In the genomic region with DNA sequence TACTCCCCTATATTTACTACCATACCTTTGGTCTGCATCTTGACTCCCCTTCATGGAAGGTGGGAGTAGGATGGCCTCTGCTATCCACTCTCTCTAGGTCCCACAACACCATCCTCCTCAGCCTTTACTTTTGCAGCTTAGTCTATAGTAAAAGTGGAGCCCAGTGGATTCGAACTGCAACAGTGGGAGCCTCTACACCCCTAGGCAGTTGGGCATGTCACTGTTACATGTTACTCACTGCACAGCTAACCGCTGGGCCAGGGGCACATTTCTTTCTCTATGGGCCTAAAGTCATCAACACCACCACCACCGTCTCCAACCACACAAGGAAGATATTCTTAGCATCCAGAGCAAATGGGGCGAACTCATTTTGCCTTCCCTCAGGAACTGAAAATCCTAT, we compare ENCODE assay signal across 21 cellular contexts.
A peak's percentile ranks its signal among the peaks of the same experiment; 100 is the strongest.
DNase-seq lines count a peak whose midpoint lies in the region; ATAC-seq, FAIRE-seq and TF ChIP-seq lines count a peak whose summit lies in the region.
"Had no signal": no experiment of that assay in that cellular context is flagged by ENCODE, and none has a peak within 500 bp of the region (broad histone marks: within the 10 kb centered on the region; RNA-seq: fewer than 3 reads in every experiment).

No MANE protein-coding gene starts in this region.

- peaks cover 52% of the 10 kb centered on the region for H3K4me1 ChIP-seq in CD4-positive, alpha-beta memory T cell (ENCODE audit: insufficient read depth, low read length)
- H3K4me1 ChIP-seq in psoas muscle = peaks cover 8% of the 10 kb centered on the region

- H3K9me3 ChIP-seq in CD4-positive, alpha-beta memory T cell (ENCODE audit: control insufficient read depth in 1 of 2, low read length in 2 of 2) = no peaks in the 10 kb centered on the region
- H3K9me3 ChIP-seq in psoas muscle = no peaks in the 10 kb centered on the region
- H3K9me3 ChIP-seq: thoracic aorta had no signal

- DNase-seq in T-helper 1 cell = no peak
- DNase-seq in CD4-positive, alpha-beta memory T cell = no peak
- DNase-seq in activated naive CD8-positive, alpha-beta T cell treated with anti-CD3 and anti-CD28 coated beads for 36 hours = no peak
- DNase-seq in natural killer cell = peak; percentile 53
- DNase-seq in psoas muscle = no peak
- DNase-seq in NCI-H69 (lab: John Stamatoyannopoulos, UW) = no peak
- no peak for DNase-seq in HTR-8/SVneo (ENCODE audit: insufficient read length, low spot score)
- DNase-seq: AML-193, Calu3, dorsolateral prefrontal cortex, erythroblast, left colon, midbrain, NCI-H187, NCI-H2227 treated with DMSO at 0.1 percent for 48 hours, PC-9, T1000 had no signal

- H3K27ac Mint-ChIP-seq in T-helper 1 cell treated with Interleukin-12 subunit alpha and Interleukin-12 subunit beta and Interleukin-4 antibody, amounts not matched to agents 30 μg/mL and 1 μg/mL, for 36 hours = peak overlapping the region; percentile 71
- H3K27ac Mint-ChIP-seq in CD4-positive, alpha-beta memory T cell = peak overlapping the region; percentile 30 to 87 (median 60)
- peak overlapping the region; percentile 7 for H3K27ac Mint-ChIP-seq in activated naive CD8-positive, alpha-beta T cell treated with anti-CD3 and anti-CD28 coated beads for 36 hours
- H3K27ac Mint-ChIP-seq in natural killer cell = peak overlapping the region; percentile 89 to 94

- H3K27me3 Mint-ChIP-seq in T-helper 1 cell treated with Interleukin-12 subunit alpha and Interleukin-12 subunit beta and Interleukin-4 antibody, amounts not matched to agents 30 μg/mL and 1 μg/mL, for 36 hours (ENCODE audit: low read depth) = no peaks in the 10 kb centered on the region
- no peaks in the 10 kb centered on the region for H3K27me3 Mint-ChIP-seq in CD4-positive, alpha-beta memory T cell
- no peaks in the 10 kb centered on the region for H3K27me3 Mint-ChIP-seq in activated naive CD8-positive, alpha-beta T cell treated with anti-CD3 and anti-CD28 coated beads for 36 hours
- no peaks in the 10 kb centered on the region for H3K27me3 Mint-ChIP-seq in natural killer cell (ENCODE audit: low read depth in 2 of 2)

- WGBS in psoas muscle, 3 donors = 69 to 86% (median 80%) methylated on average over 4 of the region's 4 CpGs

- peaks cover 7% of the 10 kb centered on the region for H3K9me3 Mint-ChIP-seq in T-helper 1 cell treated with Interleukin-12 subunit alpha and Interleukin-12 subunit beta and Interleukin-4 antibody, amounts not matched to agents 30 μg/mL and 1 μg/mL, for 36 hours
- H3K9me3 Mint-ChIP-seq in CD4-positive, alpha-beta memory T cell = peaks cover 0 to 2% (median 0%) of the 10 kb centered on the region in 8 donors
- H3K9me3 Mint-ChIP-seq in activated naive CD8-positive, alpha-beta T cell treated with anti-CD3 and anti-CD28 coated beads for 36 hours = peaks cover 6% of the 10 kb centered on the region
- H3K9me3 Mint-ChIP-seq in natural killer cell = peaks cover 0 to 2% of the 10 kb centered on the region in 2 donors

- intact Hi-C loops in CD4-positive, alpha-beta memory T cell (cut with micrococcal nuclease) = loop anchor here (5.0 kb wide), 1 partner anchor 42 kb away; no protein-coding TSS in a partner anchor
- intact Hi-C loops in natural killer cell (cut with micrococcal nuclease) = loop anchor here (2.0 kb wide), 1 partner anchor 23 kb away; no protein-coding TSS in a partner anchor
- intact Hi-C loops in psoas muscle (cut with DNase I) = no loop called here

- FAIRE-seq in HTR-8/SVneo (lab: Jason Lieb, UNC) = no peak

- peak in 2 of 3 donors; percentile 21 for ATAC-seq in natural killer cell
- ATAC-seq in psoas muscle = no peak
- ATAC-seq: left colon had no signal

- H3K36me3 ChIP-seq in CD4-positive, alpha-beta memory T cell (ENCODE audit: insufficient read depth, low read length) = no peaks in the 10 kb centered on the region
- no peaks in the 10 kb centered on the region for H3K36me3 ChIP-seq in psoas muscle (ENCODE audit: insufficient read depth in 1 of 2, low read depth in 1 of 2)
- H3K36me3 ChIP-seq: SJSA1, thoracic aorta had no signal

- H3K27me3 ChIP-seq in CD4-positive, alpha-beta memory T cell (ENCODE audit: insufficient read depth, low read length) = no peaks in the 10 kb centered on the region
- no peaks in the 10 kb centered on the region for H3K27me3 ChIP-seq in psoas muscle (ENCODE audit: insufficient read depth in 3 of 3, low read length in 2 of 3)
- H3K27me3 ChIP-seq: dorsolateral prefrontal cortex, SJSA1 had no signal

- POLR2A ChIA-PET in CD4-positive, alpha-beta memory T cell (lab: Charles Lee; ENCODE audit: partially characterized antibody) = interaction anchor here (0.9 to 8.8 kb wide), 9 partner anchors 9 to 94 kb away, joined by 3 to 169 read pairs (median 4); a partner anchor contains a TSS

- H3K4me1 Mint-ChIP-seq in T-helper 1 cell treated with Interleukin-12 subunit alpha and Interleukin-12 subunit beta and Interleukin-4 antibody, amounts not matched to agents 30 μg/mL and 1 μg/mL, for 36 hours (ENCODE audit: low read depth) = peaks cover 57% of the 10 kb centered on the region
- H3K4me1 Mint-ChIP-seq in CD4-positive, alpha-beta memory T cell = peaks cover 47 to 80% (median 60%) of the 10 kb centered on the region in 4 donors
- H3K4me1 Mint-ChIP-seq in activated naive CD8-positive, alpha-beta T cell treated with anti-CD3 and anti-CD28 coated beads for 36 hours = peaks cover 51% of the 10 kb centered on the region
- peaks cover 77 to 86% of the 10 kb centered on the region in 2 donors for H3K4me1 Mint-ChIP-seq in natural killer cell

- H3K36me3 Mint-ChIP-seq in T-helper 1 cell treated with Interleukin-12 subunit alpha and Interleukin-12 subunit beta and Interleukin-4 antibody, amounts not matched to agents 30 μg/mL and 1 μg/mL, for 36 hours (ENCODE audit: low read depth) = peaks cover 20% of the 10 kb centered on the region
- no peaks in the 10 kb centered on the region for H3K36me3 Mint-ChIP-seq in CD4-positive, alpha-beta memory T cell
- peaks cover 7% of the 10 kb centered on the region for H3K36me3 Mint-ChIP-seq in activated naive CD8-positive, alpha-beta T cell treated with anti-CD3 and anti-CD28 coated beads for 36 hours
- no peaks in the 10 kb centered on the region for H3K36me3 Mint-ChIP-seq in natural killer cell

- H3K27ac ChIP-seq in CD4-positive, alpha-beta memory T cell (ENCODE audit: low read depth, low read length) = no peak overlapping the region
- no peak overlapping the region for H3K27ac ChIP-seq in psoas muscle
- H3K27ac ChIP-seq: 22Rv1, dorsolateral prefrontal cortex, PC-9, SJSA1 had no signal

- TF ChIP-seq CTCF in natural killer cell (IDR thresholded peaks at IDR 0.05) (no peak), psoas muscle (IDR thresholded peaks at IDR 0.05) (no peak)

- H3K4me3 ChIP-seq in CD4-positive, alpha-beta memory T cell (ENCODE audit: low read length in 2 of 2) = no peak overlapping the region
- no peak overlapping the region for H3K4me3 ChIP-seq in psoas muscle
- H3K4me3 ChIP-seq: dorsolateral prefrontal cortex, PC-9, SJSA1, thoracic aorta had no signal

- H3K4me3 Mint-ChIP-seq in T-helper 1 cell treated with Interleukin-12 subunit alpha and Interleukin-12 subunit beta and Interleukin-4 antibody, amounts not matched to agents 30 μg/mL and 1 μg/mL, for 36 hours = peak overlapping the region; percentile 60
- H3K4me3 Mint-ChIP-seq in CD4-positive, alpha-beta memory T cell = peak overlapping the region in 7 of 8 donors; percentile 11 to 75 (median 42)
- no peak overlapping the region for H3K4me3 Mint-ChIP-seq in activated naive CD8-positive, alpha-beta T cell treated with anti-CD3 and anti-CD28 coated beads for 36 hours
- peak overlapping the region; percentile 90 for H3K4me3 Mint-ChIP-seq in natural killer cell

- CTCF ChIA-PET in CD4-positive, alpha-beta memory T cell (lab: Charles Lee; ENCODE audit: partially characterized antibody) = interaction anchor here (0.9 to 1.8 kb wide), 10 partner anchors 12 to 175 kb away, joined by 3 to 13 read pairs (median 4); no protein-coding TSS in a partner anchor

Comparison
In these comparisons a context has a peak if more than half of its experiments do, and no peak if none do; other contexts are left out.
1. H3K27ac Mint-ChIP-seq: peak in every context shown above with its lines; median percentile 92 in natural killer cell; 71 in T-helper 1 cell treated with Interleukin-12 subunit alpha and Interleukin-12 subunit beta and Interleukin-4 antibody, amounts not matched to agents 30 μg/mL and 1 μg/mL, for 36 hours; 60 in CD4-positive, alpha-beta memory T cell; 7 in activated naive CD8-positive, alpha-beta T cell treated with anti-CD3 and anti-CD28 coated beads for 36 hours.
2. ATAC-seq: peak in natural killer cell (2 of 3); none in psoas muscle (0 of 4).
3. intact Hi-C loops: an anchor here in CD4-positive, alpha-beta memory T cell (5.0 kb wide) and natural killer cell (2.0 kb wide); none called in psoas muscle.